ENCODE assay signal across 9 cellular contexts in genomic region chr17:69335018-69335417, GRCh38. TPM values are rescaled to one million over a fixed set of nuclear protein-coding genes. Genes with fewer than 3 reads are reported as not detected.
DNase-seq lines count a peak whose midpoint lies in the region; ATAC-seq and TF ChIP-seq lines count a peak whose summit lies in the region.
"Had no signal": no experiment of that assay in that cellular context is flagged by ENCODE, and none has a peak within 500 bp of the region (broad histone marks: within the 10 kb centered on the region; RNA-seq: fewer than 3 reads in every experiment).

No MANE protein-coding gene starts in this region.

- H3K27ac Mint-ChIP-seq in neural progenitor cell: no peak overlapping the region
- no peak overlapping the region for H3K27ac Mint-ChIP-seq in activated CD4-positive, alpha-beta memory T cell treated with anti-CD3 and anti-CD28 coated beads for 36 hours

- POLR2A ChIA-PET in activated CD4-positive, alpha-beta memory T cell treated with anti-CD3 and anti-CD28 coated beads for 36 hours (lab: Charles Lee): no interaction called here

- H3K79me2 ChIP-seq in Loucy (ENCODE audit: insufficient read depth, low read length) (no peaks in the 10 kb centered on the region), neural progenitor cell (ENCODE audit: low read depth) (no peaks in the 10 kb centered on the region)

- no peaks in the 10 kb centered on the region for H3K9me3 ChIP-seq in Loucy (ENCODE audit: insufficient read depth, low read depth, low read length)
- H3K9me3 ChIP-seq in neural progenitor cell (ENCODE audit: low read depth): no peaks in the 10 kb centered on the region

- H3K9me3 Mint-ChIP-seq in neural progenitor cell: peaks cover 8% of the 10 kb centered on the region
- H3K9me3 Mint-ChIP-seq in activated CD4-positive, alpha-beta memory T cell treated with anti-CD3 and anti-CD28 coated beads for 36 hours: peaks cover 6% of the 10 kb centered on the region

- H3K27ac ChIP-seq in neural progenitor cell: no peak overlapping the region
- H3K27ac ChIP-seq: BLaER1 treated with 17β-estradiol and CSF1 and Interleukin-3, amounts not matched to agents 10 nM and 100 nM had no signal

- peak; percentile 55 for TF ChIP-seq CTCF in Loucy (conservative IDR thresholded peaks at IDR 0.05; ENCODE audit: low read length)
- peak; percentile 47 for TF ChIP-seq CTCF in cardiac fibroblast (IDR thresholded peaks at IDR 0.05; ENCODE audit: low read depth, low read length)
- TF ChIP-seq CTCF in neural progenitor cell (IDR thresholded peaks at IDR 0.05): peak; percentile 43

- CTCF ChIA-PET in activated CD4-positive, alpha-beta memory T cell treated with anti-CD3 and anti-CD28 coated beads for 36 hours (lab: Charles Lee): interaction anchor here (0.6 to 2.4 kb wide), 6 partner anchors 12 to 627 kb away, joined by 3 to 14 read pairs (median 4); no protein-coding TSS in a partner anchor

- ATAC-seq in HG03565 (IDR thresholded peaks at IDR 0.05; ENCODE audit: unreplicated experiment) (no peak), GM19023 (IDR thresholded peaks at IDR 0.05; ENCODE audit: unreplicated experiment) (no peak)

- H3K27me3 Mint-ChIP-seq in neural progenitor cell (ENCODE audit: insufficient read depth, low read depth): no peaks in the 10 kb centered on the region
- H3K27me3 Mint-ChIP-seq in activated CD4-positive, alpha-beta memory T cell treated with anti-CD3 and anti-CD28 coated beads for 36 hours: peaks cover 8% of the 10 kb centered on the region

- no peaks in the 10 kb centered on the region for H3K4me1 Mint-ChIP-seq in neural progenitor cell
- H3K4me1 Mint-ChIP-seq in activated CD4-positive, alpha-beta memory T cell treated with anti-CD3 and anti-CD28 coated beads for 36 hours (ENCODE audit: low read depth): peaks cover 3% of the 10 kb centered on the region

- no peaks in the 10 kb centered on the region for H3K36me3 Mint-ChIP-seq in neural progenitor cell
- H3K36me3 Mint-ChIP-seq in activated CD4-positive, alpha-beta memory T cell treated with anti-CD3 and anti-CD28 coated beads for 36 hours: no peaks in the 10 kb centered on the region

- peak overlapping the region; percentile 49 for H3K4me2 ChIP-seq in Loucy (ENCODE audit: low read depth, low read length, poor library complexity, severe bottlenecking)
- H3K4me2 ChIP-seq in neural progenitor cell: no peak overlapping the region
- H3K4me2 ChIP-seq: BLaER1 treated with 17β-estradiol and CSF1 and Interleukin-3, amounts not matched to agents 10 nM and 100 nM had no signal

- H3K4me1 ChIP-seq in Loucy (ENCODE audit: insufficient read depth, low read length, poor library complexity, severe bottlenecking) (peaks cover 9% of the 10 kb centered on the region), neural progenitor cell (no peaks in the 10 kb centered on the region)
- H3K4me1 ChIP-seq: BLaER1 treated with 17β-estradiol and CSF1 and Interleukin-3, amounts not matched to agents 10 nM and 100 nM had no signal

- H3F3A ChIP-seq in Loucy (ENCODE audit: low read depth) (no peaks in the 10 kb centered on the region), neural progenitor cell (ENCODE audit: low read depth) (no peaks in the 10 kb centered on the region)

- H3K9ac ChIP-seq in Loucy (ENCODE audit: low read depth, low read length, poor library complexity, severe bottlenecking) (no peak overlapping the region), neural progenitor cell (no peak overlapping the region)
- H3K9ac ChIP-seq: BLaER1 treated with 17β-estradiol and CSF1 and Interleukin-3, amounts not matched to agents 10 nM and 100 nM had no signal

- H3K27me3 ChIP-seq in Loucy (ENCODE audit: insufficient read depth, low read length, poor library complexity, severe bottlenecking) (no peaks in the 10 kb centered on the region), neural progenitor cell (no peaks in the 10 kb centered on the region)
- H3K27me3 ChIP-seq: BLaER1 treated with 17β-estradiol and CSF1 and Interleukin-3, amounts not matched to agents 10 nM and 100 nM had no signal

- intact Hi-C loops in activated CD4-positive, alpha-beta memory T cell treated with anti-CD3 and anti-CD28 coated beads for 36 hours (cut with micrococcal nuclease): loop anchor here (1.0 kb wide), 1 partner anchor 188 kb away; no protein-coding TSS in a partner anchor

- no peak overlapping the region for H3K4me3 ChIP-seq in Loucy (ENCODE audit: low read length, poor library complexity, severe bottlenecking)
- no peak overlapping the region for H3K4me3 ChIP-seq in cardiac fibroblast (replicated peaks in 1 of 2; ENCODE audit: low read depth in 2 of 2, low read length in 2 of 2)
- no peak overlapping the region for H3K4me3 ChIP-seq in neural progenitor cell
- H3K4me3 ChIP-seq: BLaER1 treated with 17β-estradiol and CSF1 and Interleukin-3, amounts not matched to agents 10 nM and 100 nM had no signal

- H2AFZ ChIP-seq in Loucy (ENCODE audit: low read length) (peak overlapping the region; percentile 61; the same call in 1 of the 2 replicates), neural progenitor cell (replicated peaks) (no peak overlapping the region)

- H4K20me1 ChIP-seq in Loucy (ENCODE audit: insufficient read depth, low read length, poor library complexity, severe bottlenecking) (no peaks in the 10 kb centered on the region), neural progenitor cell (ENCODE audit: low read depth) (no peaks in the 10 kb centered on the region)
- H4K20me1 ChIP-seq: BLaER1 treated with 17β-estradiol and CSF1 and Interleukin-3, amounts not matched to agents 10 nM and 100 nM had no signal

- no peak overlapping the region for H3K4me3 Mint-ChIP-seq in neural progenitor cell
- H3K4me3 Mint-ChIP-seq in activated CD4-positive, alpha-beta memory T cell treated with anti-CD3 and anti-CD28 coated beads for 36 hours: no peak overlapping the region

- peak; percentile 18 for DNase-seq in NCI-H2196 treated with DMSO at 0.1 percent for 48 hours (lab: John Stamatoyannopoulos, UW; ENCODE audit: unreplicated experiment)
- no peak for DNase-seq in NCI-H2196 (lab: John Stamatoyannopoulos, UW; ENCODE audit: unreplicated experiment)
- peak; percentile 65 to 66 for DNase-seq in cardiac fibroblast (ENCODE audit: low read depth in 2 of 2)
- no peak for DNase-seq in neural progenitor cell (ENCODE audit: low spot score)
- no peak for DNase-seq in activated CD4-positive, alpha-beta memory T cell treated with anti-CD3 and anti-CD28 coated beads for 36 hours

- H3K9me2 ChIP-seq in Loucy (replicated peaks; ENCODE audit: low read depth, low read length): no peaks in the 10 kb centered on the region

- no peaks in the 10 kb centered on the region for H3K36me3 ChIP-seq in Loucy (ENCODE audit: insufficient read depth, low read length)
- no peaks in the 10 kb centered on the region for H3K36me3 ChIP-seq in neural progenitor cell
- H3K36me3 ChIP-seq: BLaER1 treated with 17β-estradiol and CSF1 and Interleukin-3, amounts not matched to agents 10 nM and 100 nM had no signal

RNA-seq across cellular contexts. Expression of gene ABCA5, which starts 8.1 kb away (rescaled TPM):
- 19.4 and 35.1 TPM in 2 replicates for total RNA-seq in neural progenitor cell (ENCODE audit: low replicate concordance)
- 10 to 100 TPM; 12.8 to 13.0 TPM for total RNA-seq in activated CD4-positive, alpha-beta memory T cell treated with anti-CD3 and anti-CD28 coated beads for 36 hours

Comparison
In these comparisons a context has a peak if more than half of its experiments do, and no peak if none do; other contexts are left out.
1. DNase-seq: peak in NCI-H2196 treated with DMSO at 0.1 percent for 48 hours (single experiment) and cardiac fibroblast (2 of 2); none in NCI-H2196 (single experiment), neural progenitor cell (single experiment) and activated CD4-positive, alpha-beta memory T cell treated with anti-CD3 and anti-CD28 coated beads for 36 hours (single experiment).
2. Peak in every context shown above with its lines, with median percentiles within 50 percentile points of each other: CTCF ChIP-seq.